In the genomic region with DNA sequence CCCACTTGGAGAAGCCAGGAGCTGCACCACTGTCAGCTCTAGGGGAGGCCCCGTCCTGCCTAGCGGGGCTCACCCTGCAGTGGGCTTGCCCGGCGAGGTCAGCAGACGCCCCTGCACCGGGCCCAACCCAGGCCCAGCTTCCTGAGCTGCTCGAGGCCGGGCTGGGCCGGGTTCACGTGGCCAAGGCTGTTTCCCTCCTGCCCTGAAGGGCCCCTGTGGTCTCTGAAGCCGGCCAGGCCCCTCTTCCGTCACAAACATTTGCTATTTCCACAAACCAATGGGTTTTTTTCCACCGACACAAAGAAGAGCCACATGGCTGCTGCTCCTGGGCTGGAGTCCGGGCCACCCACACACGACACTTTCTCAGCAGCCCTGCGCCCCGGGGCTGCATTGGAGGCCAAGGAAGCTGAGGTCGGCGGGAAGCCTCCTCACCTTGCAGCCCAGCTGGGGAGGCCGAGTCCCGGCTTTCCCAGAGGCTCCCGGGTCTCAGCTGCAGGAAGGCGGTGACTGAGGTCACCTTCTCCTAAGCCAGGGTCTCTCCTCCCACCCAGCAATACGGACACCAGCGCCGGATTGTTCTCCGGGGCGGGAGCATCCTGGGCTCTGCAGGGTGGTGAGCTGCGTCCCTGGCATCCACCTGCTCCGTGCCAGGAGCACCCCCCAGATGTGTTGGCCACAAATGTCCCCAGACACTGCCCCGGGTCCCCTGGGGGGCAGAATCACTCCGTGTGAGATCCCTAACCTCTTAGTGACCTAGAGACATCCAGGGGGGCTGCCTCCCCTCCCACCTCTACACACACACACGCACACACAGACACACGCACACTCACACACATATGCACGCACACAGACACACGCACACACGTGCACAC, we compare ENCODE assay signal across 1 cellular context.
TF ChIP-seq lines count a peak whose summit lies in the region.

No MANE protein-coding gene starts in this region.

TF ChIP-seq in HepG2, 621 proteins besides CTCF, POLR2A, EP300 and RAD21 (continues in another document):
- TF ChIP-seq KDM5B (CRISPR knock-in tag; IDR thresholded peaks at IDR 0.05; ENCODE audit: borderline replicate concordance), result peak; percentile 41; the same call in 1 of the 2 replicates
- TF ChIP-seq ZSCAN30 (CRISPR knock-in tag; IDR thresholded peaks at IDR 0.05), result no peak
- TF ChIP-seq RBM22 (optimal IDR thresholded peaks at IDR 0.05; ENCODE audit: low read length), result no peak
- TF ChIP-seq IKZF1 (IDR thresholded peaks at IDR 0.05), result no peak
- TF ChIP-seq BCLAF1 (IDR thresholded peaks at IDR 0.05), result no peak
- 0 out of 2 replicates have a peak, but pooled peaks have one; percentile 56 for TF ChIP-seq KLF15 (CRISPR knock-in tag; IDR thresholded peaks at IDR 0.05; ENCODE audit: borderline replicate concordance)
- TF ChIP-seq FOXP4 (CRISPR knock-in tag; IDR thresholded peaks at IDR 0.05), result no peak
- peak; percentile 45; the same call in 1 of the 2 replicates for TF ChIP-seq BCL3 (CRISPR knock-in tag; IDR thresholded peaks at IDR 0.05)
- no peak for TF ChIP-seq ZBTB14 (CRISPR knock-in tag; IDR thresholded peaks at IDR 0.05)
- TF ChIP-seq NR0B2 (CRISPR knock-in tag; IDR thresholded peaks at IDR 0.05), result no peak
- TF ChIP-seq, protein P1, sequence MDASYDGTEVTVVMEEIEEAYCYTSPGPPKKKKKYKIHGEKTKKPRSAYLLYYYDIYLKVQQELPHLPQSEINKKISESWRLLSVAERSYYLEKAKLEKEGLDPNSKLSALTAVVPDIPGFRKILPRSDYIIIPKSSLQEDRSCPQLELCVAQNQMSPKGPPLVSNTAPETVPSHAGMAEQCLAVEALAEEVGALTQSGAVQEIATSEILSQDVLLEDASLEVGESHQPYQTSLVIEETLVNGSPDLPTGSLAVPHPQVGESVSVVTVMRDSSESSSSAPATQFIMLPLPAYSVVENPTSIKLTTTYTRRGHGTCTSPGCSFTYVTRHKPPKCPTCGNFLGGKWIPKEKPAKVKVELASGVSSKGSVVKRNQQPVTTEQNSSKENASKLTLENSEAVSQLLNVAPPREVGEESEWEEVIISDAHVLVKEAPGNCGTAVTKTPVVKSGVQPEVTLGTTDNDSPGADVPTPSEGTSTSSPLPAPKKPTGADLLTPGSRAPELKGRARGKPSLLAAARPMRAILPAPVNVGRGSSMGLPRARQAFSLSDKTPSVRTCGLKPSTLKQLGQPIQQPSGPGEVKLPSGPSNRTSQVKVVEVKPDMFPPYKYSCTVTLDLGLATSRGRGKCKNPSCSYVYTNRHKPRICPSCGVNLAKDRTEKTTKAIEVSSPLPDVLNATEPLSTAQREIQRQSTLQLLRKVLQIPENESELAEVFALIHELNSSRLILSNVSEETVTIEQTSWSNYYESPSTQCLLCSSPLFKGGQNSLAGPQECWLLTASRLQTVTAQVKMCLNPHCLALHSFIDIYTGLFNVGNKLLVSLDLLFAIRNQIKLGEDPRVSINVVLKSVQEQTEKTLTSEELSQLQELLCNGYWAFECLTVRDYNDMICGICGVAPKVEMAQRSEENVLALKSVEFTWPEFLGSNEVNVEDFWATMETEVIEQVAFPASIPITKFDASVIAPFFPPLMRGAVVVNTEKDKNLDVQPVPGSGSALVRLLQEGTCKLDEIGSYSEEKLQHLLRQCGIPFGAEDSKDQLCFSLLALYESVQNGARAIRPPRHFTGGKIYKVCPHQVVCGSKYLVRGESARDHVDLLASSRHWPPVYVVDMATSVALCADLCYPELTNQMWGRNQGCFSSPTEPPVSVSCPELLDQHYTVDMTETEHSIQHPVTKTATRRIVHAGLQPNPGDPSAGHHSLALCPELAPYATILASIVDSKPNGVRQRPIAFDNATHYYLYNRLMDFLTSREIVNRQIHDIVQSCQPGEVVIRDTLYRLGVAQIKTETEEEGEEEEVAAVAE (CRISPR knock-in tag; IDR thresholded peaks at IDR 0.05; ENCODE audit: borderline replicate concordance), result no peak
- no peak for TF ChIP-seq RFXANK (CRISPR knock-in tag; IDR thresholded peaks at IDR 0.05)
- TF ChIP-seq CC2D1A (CRISPR knock-in tag; IDR thresholded peaks at IDR 0.05), result no peak
- no peak for TF ChIP-seq MTA3 (CRISPR knock-in tag; IDR thresholded peaks at IDR 0.05)
- TF ChIP-seq SMAD3 (CRISPR knock-in tag; IDR thresholded peaks at IDR 0.05), result no peak
- no peak for TF ChIP-seq AHR (CRISPR knock-in tag; IDR thresholded peaks at IDR 0.05)
- TF ChIP-seq TCF7L2 (IDR thresholded peaks at IDR 0.05; ENCODE audit: low read depth, low read length), result no peak
- no peak for TF ChIP-seq RARG (CRISPR knock-in tag; IDR thresholded peaks at IDR 0.05; ENCODE audit: low read depth)
- no peak for TF ChIP-seq HOXA5 (CRISPR knock-in tag; IDR thresholded peaks at IDR 0.05)
- TF ChIP-seq ZNF101 (CRISPR knock-in tag; IDR thresholded peaks at IDR 0.05; ENCODE audit: borderline replicate concordance, low read depth), result no peak
- TF ChIP-seq ZBTB38 (CRISPR knock-in tag; IDR thresholded peaks at IDR 0.05), result no peak; the same call in none of the 2 replicates
- TF ChIP-seq CBFB (CRISPR knock-in tag; IDR thresholded peaks at IDR 0.05), result no peak
- 0 out of 2 replicates have a peak, but pooled peaks have one; percentile 62 for TF ChIP-seq ZNF224 (CRISPR knock-in tag; IDR thresholded peaks at IDR 0.05)
- TF ChIP-seq ATRX (CRISPR knock-in tag; IDR thresholded peaks at IDR 0.05; ENCODE audit: borderline replicate concordance), result no peak
- TF ChIP-seq FOXC1 (CRISPR knock-in tag; IDR thresholded peaks at IDR 0.05; ENCODE audit: borderline replicate concordance), result no peak
- 0 out of 2 replicates have a peak, but pooled peaks have one; percentile 20 for TF ChIP-seq BCL6 (CRISPR knock-in tag; IDR thresholded peaks at IDR 0.05)
- TF ChIP-seq ZFP36L2 (CRISPR knock-in tag; IDR thresholded peaks at IDR 0.05), result no peak
- TF ChIP-seq HNRNPK (IDR thresholded peaks at IDR 0.05; ENCODE audit: low read depth, low read length, poor library complexity, severe bottlenecking), result no peak
- no peak for TF ChIP-seq SP140L (CRISPR knock-in tag; IDR thresholded peaks at IDR 0.05; ENCODE audit: borderline replicate concordance)
- no peak for TF ChIP-seq NCOA1 (CRISPR knock-in tag; IDR thresholded peaks at IDR 0.05)
- no peak for TF ChIP-seq NR3C1 (CRISPR knock-in tag; IDR thresholded peaks at IDR 0.05)
- no peak for TF ChIP-seq NCOA5 (CRISPR knock-in tag; IDR thresholded peaks at IDR 0.05)
- peak; percentile 57; the same call in 1 of the 2 replicates for TF ChIP-seq NFKB2 (CRISPR knock-in tag; IDR thresholded peaks at IDR 0.05; ENCODE audit: borderline replicate concordance)
- no peak for TF ChIP-seq ZBTB21 (CRISPR knock-in tag; IDR thresholded peaks at IDR 0.05)
- 0 out of 2 replicates have a peak, but pooled peaks have one; percentile 31 for TF ChIP-seq ZNF564 (CRISPR knock-in tag; IDR thresholded peaks at IDR 0.05)
- TF ChIP-seq ZNF446 (CRISPR knock-in tag; IDR thresholded peaks at IDR 0.05), result no peak
- no peak for TF ChIP-seq PHB2 (IDR thresholded peaks at IDR 0.05; ENCODE audit: partially characterized antibody)
- no peak for TF ChIP-seq ZNF354B (CRISPR knock-in tag; IDR thresholded peaks at IDR 0.05)
- TF ChIP-seq ZNF773 (CRISPR knock-in tag; IDR thresholded peaks at IDR 0.05; ENCODE audit: borderline replicate concordance), result no peak
- 0 out of 2 replicates have a peak, but pooled peaks have one; percentile 37 for TF ChIP-seq MXD3 (CRISPR knock-in tag; IDR thresholded peaks at IDR 0.05)
- no peak for TF ChIP-seq ZNF337 (CRISPR knock-in tag; IDR thresholded peaks at IDR 0.05; ENCODE audit: borderline replicate concordance, low read depth)
- TF ChIP-seq ZNF761 (CRISPR knock-in tag; conservative IDR thresholded peaks at IDR 0.05), result no peak; the same call in 1 of the 2 replicates
- TF ChIP-seq, protein P2, sequence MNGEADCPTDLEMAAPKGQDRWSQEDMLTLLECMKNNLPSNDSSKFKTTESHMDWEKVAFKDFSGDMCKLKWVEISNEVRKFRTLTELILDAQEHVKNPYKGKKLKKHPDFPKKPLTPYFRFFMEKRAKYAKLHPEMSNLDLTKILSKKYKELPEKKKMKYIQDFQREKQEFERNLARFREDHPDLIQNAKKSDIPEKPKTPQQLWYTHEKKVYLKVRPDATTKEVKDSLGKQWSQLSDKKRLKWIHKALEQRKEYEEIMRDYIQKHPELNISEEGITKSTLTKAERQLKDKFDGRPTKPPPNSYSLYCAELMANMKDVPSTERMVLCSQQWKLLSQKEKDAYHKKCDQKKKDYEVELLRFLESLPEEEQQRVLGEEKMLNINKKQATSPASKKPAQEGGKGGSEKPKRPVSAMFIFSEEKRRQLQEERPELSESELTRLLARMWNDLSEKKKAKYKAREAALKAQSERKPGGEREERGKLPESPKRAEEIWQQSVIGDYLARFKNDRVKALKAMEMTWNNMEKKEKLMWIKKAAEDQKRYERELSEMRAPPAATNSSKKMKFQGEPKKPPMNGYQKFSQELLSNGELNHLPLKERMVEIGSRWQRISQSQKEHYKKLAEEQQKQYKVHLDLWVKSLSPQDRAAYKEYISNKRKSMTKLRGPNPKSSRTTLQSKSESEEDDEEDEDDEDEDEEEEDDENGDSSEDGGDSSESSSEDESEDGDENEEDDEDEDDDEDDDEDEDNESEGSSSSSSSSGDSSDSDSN (CRISPR knock-in tag; IDR thresholded peaks at IDR 0.05), result peak; percentile 28; the same call in 1 of the 2 replicates
- TF ChIP-seq FLYWCH1 (CRISPR knock-in tag; IDR thresholded peaks at IDR 0.05), result no peak
- TF ChIP-seq CENPT (CRISPR knock-in tag; IDR thresholded peaks at IDR 0.05; ENCODE audit: low read depth), result no peak
- TF ChIP-seq IKZF4 (CRISPR knock-in tag; IDR thresholded peaks at IDR 0.05; ENCODE audit: borderline replicate concordance, low read depth, not compliant biosample characterization), result no peak
